Comparison of ENCODE assay signal across 8 cellular contexts in the genomic region with DNA sequence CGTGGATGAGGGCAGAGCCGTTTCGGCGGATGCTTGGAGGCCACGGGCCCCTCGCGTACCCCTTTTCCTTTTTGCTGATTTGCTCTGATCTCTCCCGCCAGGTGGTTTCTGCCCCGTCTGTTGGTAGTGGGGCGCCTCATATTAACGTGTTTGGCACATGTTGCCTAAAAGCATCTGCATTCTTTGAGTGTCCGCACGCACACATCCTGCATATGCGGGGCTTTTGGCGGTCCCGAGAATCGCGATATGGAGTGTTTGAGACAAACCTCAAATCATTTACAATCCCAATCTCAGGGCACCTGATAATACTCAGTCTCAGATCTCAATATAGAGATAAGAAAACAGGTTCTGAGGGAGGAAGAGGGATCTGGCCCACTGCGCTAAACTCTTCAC.
A peak's percentile ranks its signal among the peaks of the same experiment; 100 is the strongest.
DNase-seq lines count a peak whose midpoint lies in the region; ATAC-seq and TF ChIP-seq lines count a peak whose summit lies in the region.

No MANE protein-coding gene starts in this region.

- peak overlapping the region; percentile 91 for H3K4me3 Mint-ChIP-seq in stimulated activated naive CD8-positive, alpha-beta T cell treated with anti-CD3 and anti-CD28 coated beads, Interleukin-15, Interleukin-2, amounts not matched to agents 100 ng/mL and 50 ng/mL, for 24 hours

- H3K4me1 Mint-ChIP-seq in stimulated activated naive CD8-positive, alpha-beta T cell treated with anti-CD3 and anti-CD28 coated beads, Interleukin-15, Interleukin-2, amounts not matched to agents 100 ng/mL and 50 ng/mL, for 24 hours (ENCODE audit: low read depth) = peaks cover 52% of the 10 kb centered on the region

- peaks cover 26 to 30% of the 10 kb centered on the region in 2 donors for H3K4me1 ChIP-seq in mucosa of rectum (ENCODE audit: control insufficient read depth in 2 of 2, insufficient read depth in 2 of 2, low read length in 2 of 2)

- H3K27ac Mint-ChIP-seq in stimulated activated naive CD8-positive, alpha-beta T cell treated with anti-CD3 and anti-CD28 coated beads, Interleukin-15, Interleukin-2, amounts not matched to agents 100 ng/mL and 50 ng/mL, for 24 hours = peak overlapping the region; percentile 99

- no peak for DNase-seq in stimulated activated naive CD8-positive, alpha-beta T cell treated with anti-CD3 and anti-CD28 coated beads, Interleukin-15, Interleukin-2, amounts not matched to agents 100 U/mL and 50 U/mL, for 24 hours
- DNase-seq in cardiac fibroblast (ENCODE audit: low read depth in 2 of 2) (no peak), NCI-H82 (lab: John Stamatoyannopoulos, UW) (no peak), DMS153 (lab: John Stamatoyannopoulos, UW) (no peak), COLO829 (ENCODE audit: low spot score) (no peak)
- no peak for DNase-seq in central memory CD4-positive, alpha-beta T cell

- no peaks in the 10 kb centered on the region for H3K9me3 Mint-ChIP-seq in stimulated activated naive CD8-positive, alpha-beta T cell treated with anti-CD3 and anti-CD28 coated beads, Interleukin-15, Interleukin-2, amounts not matched to agents 100 ng/mL and 50 ng/mL, for 24 hours

- no peak for ATAC-seq in stimulated activated naive CD8-positive, alpha-beta T cell treated with anti-CD3 and anti-CD28 coated beads, Interleukin-15, Interleukin-2, amounts not matched to agents 100 U/mL and 50 U/mL, for 24 hours

- H3K27me3 ChIP-seq in mucosa of rectum (ENCODE audit: control insufficient read depth in 2 of 2, insufficient read depth in 2 of 2, low read length in 2 of 2) = no peaks in the 10 kb centered on the region

- H3K36me3 ChIP-seq in mucosa of rectum (ENCODE audit: control insufficient read depth in 2 of 2, insufficient read depth in 2 of 2, low read length in 2 of 2) = peaks cover 13 to 17% of the 10 kb centered on the region in 2 donors

- H3K9ac ChIP-seq in mucosa of rectum (ENCODE audit: low read depth in 1 of 2, low read length in 2 of 2) = peak overlapping the region; percentile 87 to 96

- H3K36me3 Mint-ChIP-seq in stimulated activated naive CD8-positive, alpha-beta T cell treated with anti-CD3 and anti-CD28 coated beads, Interleukin-15, Interleukin-2, amounts not matched to agents 100 ng/mL and 50 ng/mL, for 24 hours (ENCODE audit: low read depth) = peaks cover 43% of the 10 kb centered on the region

- TF ChIP-seq CTCF in cardiac fibroblast (IDR thresholded peaks at IDR 0.05; ENCODE audit: low read depth, low read length) = no peak

- H3K27ac ChIP-seq in mucosa of rectum (ENCODE audit: low read depth in 2 of 2, low read length in 2 of 2) = peak overlapping the region; percentile 98 to 99

- no peaks in the 10 kb centered on the region for H3K27me3 Mint-ChIP-seq in stimulated activated naive CD8-positive, alpha-beta T cell treated with anti-CD3 and anti-CD28 coated beads, Interleukin-15, Interleukin-2, amounts not matched to agents 100 ng/mL and 50 ng/mL, for 24 hours

- H3K4me3 ChIP-seq in cardiac fibroblast (replicated peaks in 1 of 2; ENCODE audit: low read depth in 2 of 2, low read length in 2 of 2) (peak overlapping the region; percentile 90 to 95), mucosa of rectum (ENCODE audit: low read length in 2 of 2) (peak overlapping the region; percentile 85 to 94)

- no peaks in the 10 kb centered on the region for H3K9me3 ChIP-seq in mucosa of rectum (ENCODE audit: control insufficient read depth in 2 of 2, low read length in 2 of 2)
